Comparison of ENCODE assay signal across 9 cellular contexts in genomic region chr1:178870944-178871343, GRCh38. TPM values are rescaled to one million over a fixed set of nuclear protein-coding genes. Genes with fewer than 3 reads are reported as not detected.
A peak's percentile ranks its signal among the peaks of the same experiment; 100 is the strongest.
DNase-seq lines count a peak whose midpoint lies in the region; ATAC-seq and TF ChIP-seq lines count a peak whose summit lies in the region.
"Had no signal": no experiment of that assay in that cellular context is flagged by ENCODE, and none has a peak within 500 bp of the region (broad histone marks: within the 10 kb centered on the region; RNA-seq: fewer than 3 reads in every experiment).

TSS of gene ANGPTL1 (minus strand) at chr1:178871077. CDS start at chr1:178865776, 5,301 bp downstream.

- 0 out of 2 replicates have a peak, but pooled peaks cover 8% of the 10 kb centered on the region for H3F3A ChIP-seq in GM23248 (ENCODE audit: insufficient read depth)

- no peak within 1 kb of the TSS for H3K27ac Mint-ChIP-seq in naive thymus-derived CD8-positive, alpha-beta T cell

- TF ChIP-seq POLR2A in body of pancreas (IDR thresholded peaks at IDR 0.05) = peak in 2 of 3 donors; percentile 19

- H3K4me2 ChIP-seq in GM23248 (ENCODE audit: unreplicated experiment) = peak within 1 kb of the TSS; percentile 47

- H3K9me3 ChIP-seq in GM23248 (ENCODE audit: low read depth) (no peaks in the 10 kb centered on the region), body of pancreas (no peaks in the 10 kb centered on the region)

- H3K4me3 Mint-ChIP-seq in naive thymus-derived CD8-positive, alpha-beta T cell = no peak within 1 kb of the TSS

- 14 to 17% methylated on average over 4 of the region's 4 CpGs for WGBS in GM23248 (ENCODE audit: low coverage in 1 of 2, low lambda C conversion rate in 2 of 2, missing lambda C conversion rate in 2 of 2), 2 experiments
- 18% methylated on average over 4 of the region's 4 CpGs for WGBS in body of pancreas, 2 donors

- POLR2A ChIA-PET in naive thymus-derived CD8-positive, alpha-beta T cell (lab: Charles Lee) = no interaction called here

- H4K20me1 ChIP-seq in GM23248 (ENCODE audit: insufficient read depth) = no peaks in the 10 kb centered on the region

- peaks cover 0 to 3% (median 2%) of the 10 kb centered on the region in 3 donors for H3K36me3 Mint-ChIP-seq in naive thymus-derived CD8-positive, alpha-beta T cell

- H3K9me3 Mint-ChIP-seq in naive thymus-derived CD8-positive, alpha-beta T cell = no peaks in the 10 kb centered on the region

- in situ Hi-C loops in GM23248 (cut with MboI) = no loop called here

- peak; percentile 61 for DNase-seq in GM23248
- peak in 1 of 4 donors; percentile 26 for DNase-seq in body of pancreas
- peak; percentile 10 for DNase-seq in iPS-NIHi7 (ENCODE audit: extremely low spot score)
- DNase-seq in sciatic nerve (ENCODE audit: low spot score) = no peak
- DNase-seq in naive thymus-derived CD8-positive, alpha-beta T cell = no peak
- no peak for DNase-seq in RPMI8226
- no peak for DNase-seq in NOMO-1 treated with DMSO at 0.1 percent for 48 hours (lab: John Stamatoyannopoulos, UW; ENCODE audit: unreplicated experiment)
- DNase-seq: activated CD4-positive, alpha-beta T cell treated with anti-CD3 and anti-CD28 coated beads, Interleukin-2, amount 50 U/mL, for 48 hours had no signal

- H3K9ac ChIP-seq in GM23248 = peak within 1 kb of the TSS; percentile 77

- intact Hi-C loops in body of pancreas (cut with DNase I) (no loop called here), sciatic nerve (cut with DNase I) (no loop called here)

- 0 out of 2 replicates have a peak, but pooled peaks cover 5% of the 10 kb centered on the region for H3K79me2 ChIP-seq in GM23248 (ENCODE audit: insufficient read depth)

- H3K4me3 ChIP-seq in GM23248 (peak within 1 kb of the TSS; percentile 14), body of pancreas (no peak within 1 kb of the TSS)

- H3K27me3 Mint-ChIP-seq in naive thymus-derived CD8-positive, alpha-beta T cell = no peaks in the 10 kb centered on the region

- H3K27ac ChIP-seq in GM23248 (peak within 1 kb of the TSS; percentile 19; the same call in 1 of the 2 replicates), body of pancreas (peak within 1 kb of the TSS; percentile 21 to 80 (median 77))

- H3K9me2 ChIP-seq in GM23248 (ENCODE audit: insufficient read depth) = no peaks in the 10 kb centered on the region

- peaks cover 0 to 6% (median 0%) of the 10 kb centered on the region in 4 donors for H3K4me1 Mint-ChIP-seq in naive thymus-derived CD8-positive, alpha-beta T cell

- H2AFZ ChIP-seq in GM23248 = peak within 1 kb of the TSS; percentile 34

- peak; percentile 22 for ATAC-seq in body of pancreas
- peak; percentile 51 for ATAC-seq in sciatic nerve
- ATAC-seq in HG03442 (IDR thresholded peaks at IDR 0.05; ENCODE audit: unreplicated experiment) = no peak
- no peak for ATAC-seq in naive thymus-derived CD8-positive, alpha-beta T cell

- H3K4me1 ChIP-seq in GM23248 (ENCODE audit: insufficient read depth) = peaks cover 61% of the 10 kb centered on the region
- peaks cover 22% of the 10 kb centered on the region for H3K4me1 ChIP-seq in body of pancreas

- H3K36me3 ChIP-seq in GM23248 (ENCODE audit: low read depth) (no peaks in the 10 kb centered on the region), body of pancreas (replicated peaks in 1 of 2; ENCODE audit: insufficient read depth in 1 of 2, low read depth in 2 of 2) (no peaks in the 10 kb centered on the region)

- no peak for TF ChIP-seq CTCF in body of pancreas (IDR thresholded peaks at IDR 0.05)

- H3K27me3 ChIP-seq in GM23248 (replicated peaks; ENCODE audit: insufficient read depth) = no peaks in the 10 kb centered on the region
- H3K27me3 ChIP-seq in body of pancreas = no peaks in the 10 kb centered on the region

RNA-seq across cellular contexts. Expression of gene ANGPTL1, which starts in this region (rescaled TPM):
- 3.5 and 4.7 TPM in 2 replicates for total RNA-seq in GM23248 (2014; rRNA removed; shearing (Covaris generic))
- polyA plus RNA-seq in GM23248 (2016; fragmentation: Nextera tagmentation; extraction: Ambion mirVana) = 3.6 and 4.1 TPM in 2 replicates
- total RNA-seq in body of pancreas = 10 to 100 TPM in 1 of 2 donors, 1 to 10 TPM in 1; 9.3 to 19.8 TPM
- 4.1 TPM for total RNA-seq in sciatic nerve
- total RNA-seq in naive thymus-derived CD8-positive, alpha-beta T cell = not detected
- not detected for polyA plus RNA-seq in naive thymus-derived CD8-positive, alpha-beta T cell

Comparison
In these comparisons a context has a peak if more than half of its experiments do, and no peak if none do; other contexts are left out.
1. DNase-seq: peak in GM23248 (single experiment) and iPS-NIHi7 (single experiment); none in sciatic nerve (single experiment), naive thymus-derived CD8-positive, alpha-beta T cell (0 of 10), RPMI8226 (single experiment) and NOMO-1 treated with DMSO at 0.1 percent for 48 hours (single experiment).
2. ATAC-seq: peak in body of pancreas (single experiment) and sciatic nerve (single experiment); none in HG03442 (single experiment) and naive thymus-derived CD8-positive, alpha-beta T cell (0 of 2).